8 cellular contexts compared by ENCODE assay signal in the genomic region with DNA sequence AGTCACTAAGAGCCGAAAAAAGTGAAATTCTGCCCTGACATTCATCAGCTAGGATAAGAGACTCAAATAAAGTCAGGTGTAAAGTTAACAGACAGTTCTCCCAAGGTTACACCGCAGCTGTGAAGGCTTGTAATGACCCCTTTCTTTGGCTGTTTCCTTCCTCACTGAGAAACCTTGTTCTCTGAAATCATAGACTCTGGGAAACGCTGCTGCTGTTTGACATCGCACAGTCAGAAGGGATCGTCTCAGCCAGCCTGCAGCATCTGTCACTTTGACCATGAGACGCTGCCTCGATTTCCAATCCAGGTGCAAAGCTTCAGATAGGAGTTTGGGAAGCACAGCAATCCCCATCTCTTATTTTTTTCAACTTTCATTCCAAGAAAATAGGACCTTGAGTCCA. TPM values are rescaled to one million over a fixed set of nuclear protein-coding genes. Genes with fewer than 3 reads are reported as not detected.
DNase-seq lines count a peak whose midpoint lies in the region; ATAC-seq, FAIRE-seq and TF ChIP-seq lines count a peak whose summit lies in the region.

No MANE protein-coding gene starts in this region.

- peak overlapping the region in 9 of 10 donors; percentile 63 to 94 (median 90) for H3K27ac ChIP-seq in heart right ventricle
- no peak overlapping the region for H3K27ac ChIP-seq in astrocyte (ENCODE audit: low read depth, low read length)
- H3K27ac ChIP-seq in lung (ENCODE audit: low read depth in 1 of 2, low read length in 1 of 2), result peak overlapping the region; percentile 55 to 86
- H3K27ac ChIP-seq in urinary bladder (ENCODE audit: low read depth), result peak overlapping the region; percentile 89

- DNase-seq in heart right ventricle (no peak), left ventricle myocardium superior (no peak), astrocyte (ENCODE audit: low read depth) (no peak), lung (ENCODE audit: low spot score) (no peak), SW480 (ENCODE audit: low spot score) (no peak)

- H3K9me3 ChIP-seq in heart right ventricle, result no peaks in the 10 kb centered on the region
- no peaks in the 10 kb centered on the region for H3K9me3 ChIP-seq in astrocyte (ENCODE audit: insufficient read depth, low read depth, low read length)
- H3K9me3 ChIP-seq in lung (ENCODE audit: control insufficient read depth in 2 of 2, insufficient read depth in 1 of 2, low read length in 1 of 2), result no peaks in the 10 kb centered on the region

- no peak for FAIRE-seq in astrocyte (lab: Jason Lieb, UNC)

- H3K4me1 ChIP-seq in heart right ventricle (peaks cover 5 to 28% (median 22%) of the 10 kb centered on the region in 9 donors), astrocyte (ENCODE audit: insufficient read depth, low read length) (peaks cover 8% of the 10 kb centered on the region), lung (ENCODE audit: control insufficient read depth in 2 of 2, insufficient read depth in 2 of 2, low read length in 2 of 2) (peaks cover 0 to 3% of the 10 kb centered on the region in 2 donors), urinary bladder (ENCODE audit: insufficient read depth) (no peaks in the 10 kb centered on the region)

- no peaks in the 10 kb centered on the region for H3K4me1 Mint-ChIP-seq in astrocyte (ENCODE audit: low read depth, unreplicated experiment)

- peak overlapping the region; percentile 79 for H3K9ac ChIP-seq in astrocyte (ENCODE audit: low read length)

- peaks cover 1% of the 10 kb centered on the region for H3K36me3 Mint-ChIP-seq in astrocyte (ENCODE audit: low read depth, unreplicated experiment)

- peak overlapping the region; percentile 86 for H3K4me3 Mint-ChIP-seq in astrocyte (ENCODE audit: unreplicated experiment)

- ATAC-seq in heart right ventricle (no peak), left ventricle myocardium superior (no peak), lung (ENCODE audit: insufficient read depth, low FRiP score) (no peak), GM19328 (IDR thresholded peaks at IDR 0.05; ENCODE audit: unreplicated experiment) (no peak), HG02678 (IDR thresholded peaks at IDR 0.05; ENCODE audit: unreplicated experiment) (no peak)

- H3K27me3 ChIP-seq in heart right ventricle, result no peaks in the 10 kb centered on the region
- no peaks in the 10 kb centered on the region for H3K27me3 ChIP-seq in astrocyte (ENCODE audit: insufficient read depth, low read length)
- H3K27me3 ChIP-seq in lung (ENCODE audit: control insufficient read depth, insufficient read depth), result no peaks in the 10 kb centered on the region

- intact Hi-C loops in heart right ventricle (cut with DNase I), result loop anchor here in 1 of 10 donors (2.0 kb wide), 1 partner anchor 15 kb away; no protein-coding TSS in a partner anchor
- intact Hi-C loops in left ventricle myocardium superior (cut with micrococcal nuclease), result no loop called here

- H3K27ac Mint-ChIP-seq in astrocyte (ENCODE audit: unreplicated experiment), result peak overlapping the region; percentile 36

- H3K9me3 Mint-ChIP-seq in astrocyte (ENCODE audit: unreplicated experiment), result no peaks in the 10 kb centered on the region

- no peaks in the 10 kb centered on the region for H4K20me1 ChIP-seq in astrocyte (ENCODE audit: insufficient read depth, low read length)

- 14 to 19% methylated on average over 7 of the region's 7 CpGs for WGBS in heart right ventricle, 2 donors
- 14 to 17% methylated on average over 7 of the region's 7 CpGs for WGBS in lung, 2 donors
- WGBS in urinary bladder, result 17% methylated on average over 7 of the region's 7 CpGs

- H3K79me2 ChIP-seq in astrocyte (ENCODE audit: insufficient read depth, low read length), result no peaks in the 10 kb centered on the region

- H3K36me3 ChIP-seq in heart right ventricle (peaks cover 0 to 8% (median 0%) of the 10 kb centered on the region in 9 donors), astrocyte (ENCODE audit: insufficient read depth, low read length) (no peaks in the 10 kb centered on the region), lung (ENCODE audit: control insufficient read depth in 2 of 2, insufficient read depth in 2 of 2, low read length in 2 of 2) (no peaks in the 10 kb centered on the region), urinary bladder (ENCODE audit: insufficient read depth) (no peaks in the 10 kb centered on the region)

- H2AFZ ChIP-seq in astrocyte (ENCODE audit: low read depth, low read length), result peak overlapping the region; percentile 80

- peak overlapping the region; percentile 94 for H3K4me2 ChIP-seq in astrocyte (ENCODE audit: low read length)

- H3K4me3 ChIP-seq in heart right ventricle, result peak overlapping the region; percentile 27 to 86 (median 65)
- peak overlapping the region; percentile 64 for H3K4me3 ChIP-seq in astrocyte (ENCODE audit: insufficient read depth, low read depth, low read length)
- peak overlapping the region; percentile 82 for H3K4me3 ChIP-seq in lung
- H3K4me3 ChIP-seq in urinary bladder (ENCODE audit: low read depth, low read length), result peak overlapping the region; percentile 72

- TF ChIP-seq CTCF in heart right ventricle (IDR thresholded peaks at IDR 0.05), result no peak
- TF ChIP-seq CTCF in astrocyte (IDR thresholded peaks at IDR 0.05; ENCODE audit: insufficient read depth, low read depth, low read length), result no peak
- no peak for TF ChIP-seq CTCF in lung (IDR thresholded peaks at IDR 0.05; ENCODE audit: control extremely low read depth, extremely low read depth)

- no peaks in the 10 kb centered on the region for H3K27me3 Mint-ChIP-seq in astrocyte (ENCODE audit: low read depth, unreplicated experiment)

RNA-seq across cellular contexts. Expression of a gene that starts 0.7 kb away (rescaled TPM):
- 10 to 100 TPM; 49.9 to 77.8 (median 65.2) TPM for total RNA-seq in heart right ventricle
- polyA plus RNA-seq in heart right ventricle, result 10 to 100 TPM; 43.7 to 96.7 TPM
- 64.6 TPM for total RNA-seq in left ventricle myocardium superior
- 38.1 and 41.5 TPM in 2 replicates for total RNA-seq in astrocyte
- 10 to 100 TPM; 36.5 to 93.7 TPM for total RNA-seq in lung
- 10 to 100 TPM; 63.9 to 72.7 TPM for polyA plus RNA-seq in lung
- total RNA-seq in urinary bladder, result 34.4 TPM
- polyA plus RNA-seq in urinary bladder, result 79.2 TPM

RNA-seq across cellular contexts. Expression of a gene that starts 26.1 kb away (rescaled TPM):
- total RNA-seq in heart right ventricle (1 to 10 TPM; 1.1 to 5.3 (median 3.1) TPM), left ventricle myocardium superior (1.2 TPM), astrocyte (8.2 and 9.7 TPM in 2 replicates), lung (10 to 100 TPM; 12.8 to 17.9 TPM), urinary bladder (3.4 TPM)
- polyA plus RNA-seq in heart right ventricle (1 to 10 TPM; 2.4 to 2.7 TPM), lung (10 to 100 TPM in 1 of 2 donors, 1 to 10 TPM in 1; 9.0 to 39.1 TPM), urinary bladder (18.6 TPM)

RNA-seq across cellular contexts. Expression of a gene that starts 54.8 kb away (rescaled TPM):
- not detected for total RNA-seq in heart right ventricle
- not detected for polyA plus RNA-seq in heart right ventricle
- total RNA-seq in left ventricle myocardium superior, result not detected
- total RNA-seq in astrocyte, result not detected in 2 replicates
- total RNA-seq in lung, result not detected
- not detected for polyA plus RNA-seq in lung
- total RNA-seq in urinary bladder, result not detected
- not detected for polyA plus RNA-seq in urinary bladder

RNA-seq across cellular contexts. Expression of a gene that starts 57.7 kb away (rescaled TPM):
- 1 to 10 TPM; 1.8 to 5.7 (median 2.7) TPM for total RNA-seq in heart right ventricle
- 1 to 10 TPM; 2.2 to 5.4 TPM for polyA plus RNA-seq in heart right ventricle
- 1.6 TPM for total RNA-seq in left ventricle myocardium superior
- 0.65 and 0.91 TPM in 2 replicates for total RNA-seq in astrocyte
- 10 to 100 TPM in 1 of 2 donors, 1 to 10 TPM in 1; 5.1 to 12.4 TPM for total RNA-seq in lung
- 1 to 10 TPM; 5.5 to 8.6 TPM for polyA plus RNA-seq in lung
- 1.6 TPM for total RNA-seq in urinary bladder
- 1.5 TPM for polyA plus RNA-seq in urinary bladder

RNA-seq across cellular contexts. Expression of a gene that starts 58.3 kb away (rescaled TPM):
- 10 to 100 TPM; 18.5 to 70.6 (median 25.1) TPM for total RNA-seq in heart right ventricle
- 10 to 100 TPM; 29.3 to 29.5 TPM for polyA plus RNA-seq in heart right ventricle
- 22.2 TPM for total RNA-seq in left ventricle myocardium superior
- 27.5 and 32.8 TPM in 2 replicates for total RNA-seq in astrocyte
- 10 to 100 TPM in 1 of 2 donors, 1 to 10 TPM in 1; 8.4 to 57.7 TPM for total RNA-seq in lung
- 10 to 100 TPM; 19.3 to 22.0 TPM for polyA plus RNA-seq in lung
- 11.5 TPM for total RNA-seq in urinary bladder
- polyA plus RNA-seq in urinary bladder, result 56.4 TPM
